1 cellular context compared by ENCODE assay signal in the genomic region with DNA sequence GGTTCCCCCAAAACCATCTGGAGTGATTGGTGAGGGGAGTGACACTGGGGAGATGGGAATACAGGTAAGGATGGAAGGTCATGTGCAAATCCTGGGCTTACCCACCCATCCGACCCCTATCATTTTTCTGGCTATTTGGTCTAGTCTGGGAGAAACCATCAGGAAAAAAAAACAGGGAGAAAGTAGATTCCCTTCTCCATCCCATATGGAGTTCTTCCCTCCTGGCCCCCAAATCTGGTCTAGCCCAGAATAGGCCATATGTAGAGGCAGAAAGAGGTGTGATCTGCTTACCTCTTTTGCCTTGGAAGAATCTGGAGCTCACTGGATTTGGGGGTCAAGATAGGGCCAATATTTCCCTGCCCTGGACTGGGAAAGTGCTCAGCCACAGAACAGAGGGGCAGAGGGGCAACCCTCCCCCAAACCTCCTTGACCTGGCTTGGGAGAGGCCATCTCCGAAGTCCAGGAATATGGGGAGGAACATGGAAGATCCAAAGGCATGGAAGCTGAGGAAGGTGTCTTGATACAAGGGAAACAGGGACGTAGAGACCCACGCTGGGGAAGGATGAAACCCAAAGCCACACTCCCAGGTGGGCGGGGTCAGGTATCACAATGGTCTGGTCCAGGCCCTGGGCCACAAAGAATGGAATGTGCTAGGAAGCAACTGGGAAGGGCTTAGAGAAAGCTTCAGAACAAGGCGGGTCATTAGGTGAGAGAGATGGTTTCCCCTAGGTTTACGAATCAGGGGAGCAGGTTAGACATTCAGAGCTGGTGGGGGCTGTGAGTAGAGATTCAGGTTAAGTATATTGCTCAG.
TF ChIP-seq lines count a peak whose summit lies in the region.

No MANE protein-coding gene starts in this region.

TF ChIP-seq in WTC11, 78 proteins besides CTCF, POLR2A, EP300 and RAD21:
- TF ChIP-seq, protein P1, sequence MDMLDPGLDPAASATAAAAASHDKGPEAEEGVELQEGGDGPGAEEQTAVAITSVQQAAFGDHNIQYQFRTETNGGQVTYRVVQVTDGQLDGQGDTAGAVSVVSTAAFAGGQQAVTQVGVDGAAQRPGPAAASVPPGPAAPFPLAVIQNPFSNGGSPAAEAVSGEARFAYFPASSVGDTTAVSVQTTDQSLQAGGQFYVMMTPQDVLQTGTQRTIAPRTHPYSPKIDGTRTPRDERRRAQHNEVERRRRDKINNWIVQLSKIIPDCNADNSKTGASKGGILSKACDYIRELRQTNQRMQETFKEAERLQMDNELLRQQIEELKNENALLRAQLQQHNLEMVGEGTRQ (CRISPR knock-in tag; IDR thresholded peaks at IDR 0.05) = no peak
- no peak for TF ChIP-seq ZNF121 (CRISPR knock-in tag; IDR thresholded peaks at IDR 0.05)
- TF ChIP-seq NFATC4 (CRISPR knock-in tag; IDR thresholded peaks at IDR 0.05) = no peak
- TF ChIP-seq FOXP1 (CRISPR knock-in tag; IDR thresholded peaks at IDR 0.05; ENCODE audit: borderline replicate concordance) = no peak
- TF ChIP-seq, protein P2, sequence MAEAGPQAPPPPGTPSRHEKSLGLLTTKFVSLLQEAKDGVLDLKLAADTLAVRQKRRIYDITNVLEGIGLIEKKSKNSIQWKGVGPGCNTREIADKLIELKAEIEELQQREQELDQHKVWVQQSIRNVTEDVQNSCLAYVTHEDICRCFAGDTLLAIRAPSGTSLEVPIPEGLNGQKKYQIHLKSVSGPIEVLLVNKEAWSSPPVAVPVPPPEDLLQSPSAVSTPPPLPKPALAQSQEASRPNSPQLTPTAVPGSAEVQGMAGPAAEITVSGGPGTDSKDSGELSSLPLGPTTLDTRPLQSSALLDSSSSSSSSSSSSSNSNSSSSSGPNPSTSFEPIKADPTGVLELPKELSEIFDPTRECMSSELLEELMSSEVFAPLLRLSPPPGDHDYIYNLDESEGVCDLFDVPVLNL (CRISPR knock-in tag; IDR thresholded peaks at IDR 0.05; ENCODE audit: borderline replicate concordance, low read depth) = no peak
- no peak for TF ChIP-seq RELA (CRISPR knock-in tag; IDR thresholded peaks at IDR 0.05; ENCODE audit: borderline replicate concordance)
- no peak for TF ChIP-seq ZNF219 (CRISPR knock-in tag; IDR thresholded peaks at IDR 0.05; ENCODE audit: borderline replicate concordance)
- TF ChIP-seq EMX1 (CRISPR knock-in tag; IDR thresholded peaks at IDR 0.05) = no peak
- no peak for TF ChIP-seq FOXJ3 (CRISPR knock-in tag; IDR thresholded peaks at IDR 0.05; ENCODE audit: borderline replicate concordance)
- TF ChIP-seq, protein P3, sequence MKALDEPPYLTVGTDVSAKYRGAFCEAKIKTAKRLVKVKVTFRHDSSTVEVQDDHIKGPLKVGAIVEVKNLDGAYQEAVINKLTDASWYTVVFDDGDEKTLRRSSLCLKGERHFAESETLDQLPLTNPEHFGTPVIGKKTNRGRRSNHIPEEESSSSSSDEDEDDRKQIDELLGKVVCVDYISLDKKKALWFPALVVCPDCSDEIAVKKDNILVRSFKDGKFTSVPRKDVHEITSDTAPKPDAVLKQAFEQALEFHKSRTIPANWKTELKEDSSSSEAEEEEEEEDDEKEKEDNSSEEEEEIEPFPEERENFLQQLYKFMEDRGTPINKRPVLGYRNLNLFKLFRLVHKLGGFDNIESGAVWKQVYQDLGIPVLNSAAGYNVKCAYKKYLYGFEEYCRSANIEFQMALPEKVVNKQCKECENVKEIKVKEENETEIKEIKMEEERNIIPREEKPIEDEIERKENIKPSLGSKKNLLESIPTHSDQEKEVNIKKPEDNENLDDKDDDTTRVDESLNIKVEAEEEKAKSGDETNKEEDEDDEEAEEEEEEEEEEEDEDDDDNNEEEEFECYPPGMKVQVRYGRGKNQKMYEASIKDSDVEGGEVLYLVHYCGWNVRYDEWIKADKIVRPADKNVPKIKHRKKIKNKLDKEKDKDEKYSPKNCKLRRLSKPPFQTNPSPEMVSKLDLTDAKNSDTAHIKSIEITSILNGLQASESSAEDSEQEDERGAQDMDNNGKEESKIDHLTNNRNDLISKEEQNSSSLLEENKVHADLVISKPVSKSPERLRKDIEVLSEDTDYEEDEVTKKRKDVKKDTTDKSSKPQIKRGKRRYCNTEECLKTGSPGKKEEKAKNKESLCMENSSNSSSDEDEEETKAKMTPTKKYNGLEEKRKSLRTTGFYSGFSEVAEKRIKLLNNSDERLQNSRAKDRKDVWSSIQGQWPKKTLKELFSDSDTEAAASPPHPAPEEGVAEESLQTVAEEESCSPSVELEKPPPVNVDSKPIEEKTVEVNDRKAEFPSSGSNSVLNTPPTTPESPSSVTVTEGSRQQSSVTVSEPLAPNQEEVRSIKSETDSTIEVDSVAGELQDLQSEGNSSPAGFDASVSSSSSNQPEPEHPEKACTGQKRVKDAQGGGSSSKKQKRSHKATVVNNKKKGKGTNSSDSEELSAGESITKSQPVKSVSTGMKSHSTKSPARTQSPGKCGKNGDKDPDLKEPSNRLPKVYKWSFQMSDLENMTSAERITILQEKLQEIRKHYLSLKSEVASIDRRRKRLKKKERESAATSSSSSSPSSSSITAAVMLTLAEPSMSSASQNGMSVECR (CRISPR knock-in tag; IDR thresholded peaks at IDR 0.05; ENCODE audit: borderline replicate concordance) = no peak
- no peak for TF ChIP-seq ZNF232 (CRISPR knock-in tag; IDR thresholded peaks at IDR 0.05)
- TF ChIP-seq, protein P4, sequence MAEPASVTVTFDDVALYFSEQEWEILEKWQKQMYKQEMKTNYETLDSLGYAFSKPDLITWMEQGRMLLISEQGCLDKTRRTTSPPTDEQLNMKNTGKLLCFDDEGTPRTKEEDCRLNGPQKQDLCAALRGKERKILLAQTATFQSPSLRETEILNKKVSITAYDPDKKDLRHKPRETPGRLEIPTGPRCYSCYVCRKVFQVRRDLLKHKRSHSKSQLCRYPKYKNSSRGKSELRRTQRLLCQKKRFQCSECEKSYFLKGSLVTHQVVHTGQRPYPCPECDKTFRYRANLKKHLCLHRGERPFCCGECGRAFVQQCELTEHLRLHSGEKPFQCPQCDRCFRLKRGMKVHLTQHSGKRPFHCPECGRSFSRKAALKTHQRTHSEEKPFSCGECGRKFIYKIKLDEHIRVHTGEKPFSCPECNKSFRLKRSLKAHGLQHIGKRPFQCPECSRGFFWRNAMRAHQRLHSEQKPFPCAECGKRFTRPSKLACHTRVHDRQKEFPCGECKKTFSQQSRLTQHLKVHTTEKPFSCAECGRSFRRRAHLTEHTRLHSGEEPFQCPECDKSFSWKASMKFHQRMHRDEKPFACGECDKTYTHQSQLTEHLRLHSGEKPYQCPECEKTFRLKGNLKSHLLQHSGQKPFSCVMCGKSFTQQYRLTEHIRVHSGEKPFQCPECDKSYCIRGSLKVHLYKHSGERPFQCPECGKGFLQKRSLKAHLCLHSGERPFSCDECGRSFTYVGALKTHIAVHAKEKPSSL (CRISPR knock-in tag; conservative IDR thresholded peaks at IDR 0.05) = no peak
TF ChIP-seq in WTC11: peak in this region for 0.
